18 cellular contexts compared by ENCODE assay signal in genomic region chr12:131279281-131279921, GRCh38.
DNase-seq lines count a peak whose midpoint lies in the region; ATAC-seq, FAIRE-seq and TF ChIP-seq lines count a peak whose summit lies in the region.
"Had no signal": no experiment of that assay in that cellular context is flagged by ENCODE, and none has a peak within 500 bp of the region (broad histone marks: within the 10 kb centered on the region; RNA-seq: fewer than 3 reads in every experiment).

No MANE protein-coding gene starts in this region.

- peaks cover 0 to 22% (median 10%) of the 10 kb centered on the region in 7 donors for H3K27me3 ChIP-seq in heart right ventricle
- no peaks in the 10 kb centered on the region for H3K27me3 ChIP-seq in dorsolateral prefrontal cortex
- no peaks in the 10 kb centered on the region for H3K27me3 ChIP-seq in osteoblast (ENCODE audit: insufficient read depth, low read length)
- no peaks in the 10 kb centered on the region for H3K27me3 ChIP-seq in upper lobe of right lung
- H3K27me3 ChIP-seq in breast epithelium = peaks cover 0 to 15% of the 10 kb centered on the region in 2 donors

- ATAC-seq in left ventricle myocardium superior = no peak
- ATAC-seq in heart right ventricle = no peak
- no peak for ATAC-seq in upper lobe of right lung
- no peak for ATAC-seq in HG03457 (IDR thresholded peaks at IDR 0.05; ENCODE audit: unreplicated experiment)

- no peaks in the 10 kb centered on the region for H4K20me1 ChIP-seq in osteoblast (ENCODE audit: insufficient read depth, low read length)

- H3K4me3 ChIP-seq in heart right ventricle = no peak overlapping the region
- no peak overlapping the region for H3K4me3 ChIP-seq in dorsolateral prefrontal cortex
- no peak overlapping the region for H3K4me3 ChIP-seq in osteoblast (ENCODE audit: insufficient read depth, low read length)
- no peak overlapping the region for H3K4me3 ChIP-seq in upper lobe of right lung
- no peak overlapping the region for H3K4me3 ChIP-seq in breast epithelium

- no peak for TF ChIP-seq POLR2A in breast epithelium (IDR thresholded peaks at IDR 0.05)
- TF ChIP-seq POLR2A in H54 (IDR thresholded peaks at IDR 0.05; ENCODE audit: low read depth, low read length) = no peak

- WGBS in heart right ventricle, 2 donors = 54 to 66% methylated on average over 13 of the region's 13 CpGs

- TF ChIP-seq CTCF in heart right ventricle (IDR thresholded peaks at IDR 0.05) = no peak
- TF ChIP-seq CTCF in dorsolateral prefrontal cortex (IDR thresholded peaks at IDR 0.05 in 54 of 56, conservative IDR thresholded peaks at IDR 0.05 in 2 of 56; ENCODE audit: low read depth in 1 of 56, partially characterized antibody in 56 of 56) = no peak
- TF ChIP-seq CTCF in osteoblast (IDR thresholded peaks at IDR 0.05; ENCODE audit: extremely low read depth, low read depth, low read length) = no peak
- no peak for TF ChIP-seq CTCF in upper lobe of right lung (IDR thresholded peaks at IDR 0.05)
- TF ChIP-seq CTCF in breast epithelium (IDR thresholded peaks at IDR 0.05) = no peak

- no peaks in the 10 kb centered on the region for H3K79me2 ChIP-seq in osteoblast (ENCODE audit: insufficient read depth, low read length)

- no peak overlapping the region for H3K4me2 ChIP-seq in osteoblast (ENCODE audit: insufficient read depth, low read length)
- H3K4me2 ChIP-seq: KMS-11 had no signal

- no peaks in the 10 kb centered on the region for H3K9me3 ChIP-seq in heart right ventricle
- H3K9me3 ChIP-seq in osteoblast (ENCODE audit: low read depth, low read length) = no peaks in the 10 kb centered on the region
- H3K9me3 ChIP-seq in upper lobe of right lung = no peaks in the 10 kb centered on the region
- H3K9me3 ChIP-seq in breast epithelium = no peaks in the 10 kb centered on the region
- H3K9me3 ChIP-seq: Caco-2 had no signal

- DNase-seq in left ventricle myocardium superior (peak; percentile 15), heart right ventricle (no peak), dorsolateral prefrontal cortex (peak in 7 of 10 donors; percentile 10 to 31 (median 21)), osteoblast (ENCODE audit: insufficient read length, low spot score, missing footprints) (peak; percentile 32), upper lobe of right lung (peak; percentile 56), breast epithelium (ENCODE audit: low spot score in 2 of 2) (no peak), H54 (ENCODE audit: insufficient read length, low spot score) (no peak)
- DNase-seq: CD4-positive, CD25-positive, alpha-beta regulatory T cell; DMS153; GOT3; HFFc6; NCI-H146; NCI-H2081 treated with DMSO at 0.1 percent for 48 hours; NCI-H524; SHP77 treated with DMSO at 0.1 percent for 48 hours had no signal

- H3K4me1 ChIP-seq in heart right ventricle = no peaks in the 10 kb centered on the region
- H3K4me1 ChIP-seq in osteoblast (ENCODE audit: insufficient read depth, low read length) = no peaks in the 10 kb centered on the region
- no peaks in the 10 kb centered on the region for H3K4me1 ChIP-seq in upper lobe of right lung
- no peaks in the 10 kb centered on the region for H3K4me1 ChIP-seq in breast epithelium
- H3K4me1 ChIP-seq: Caco-2 had no signal

- H3K27ac ChIP-seq in heart right ventricle (no peak overlapping the region), dorsolateral prefrontal cortex (no peak overlapping the region), osteoblast (ENCODE audit: low read depth, low read length) (no peak overlapping the region), upper lobe of right lung (no peak overlapping the region), breast epithelium (no peak overlapping the region)
- H3K27ac ChIP-seq: KMS-11 had no signal

- no peaks in the 10 kb centered on the region for H3K36me3 ChIP-seq in heart right ventricle
- H3K36me3 ChIP-seq in osteoblast (ENCODE audit: insufficient read depth, low read length) = no peaks in the 10 kb centered on the region
- no peaks in the 10 kb centered on the region for H3K36me3 ChIP-seq in upper lobe of right lung
- H3K36me3 ChIP-seq in breast epithelium = no peaks in the 10 kb centered on the region

- intact Hi-C loops in left ventricle myocardium superior (cut with micrococcal nuclease) = no loop called here
- intact Hi-C loops in heart right ventricle (cut with DNase I) = loop anchor here in 1 of 10 donors (10.0 kb wide), 1 partner anchor 125 kb away; no protein-coding TSS in a partner anchor
- intact Hi-C loops in dorsolateral prefrontal cortex (cut with DNase I) = no loop called here
- intact Hi-C loops in upper lobe of right lung (cut with DNase I) = no loop called here
- intact Hi-C loops in breast epithelium (cut with DNase I; ENCODE audit: low total_unique reads) = no loop called here

- FAIRE-seq in H54 (lab: Jason Lieb, UNC) = no peak

- H2AFZ ChIP-seq in osteoblast (ENCODE audit: low read length) = no peak overlapping the region

Comparison
In these comparisons a context has a peak if more than half of its experiments do, and no peak if none do; other contexts are left out.
1. DNase-seq: peak in left ventricle myocardium superior (single experiment), dorsolateral prefrontal cortex (7 of 10), osteoblast (single experiment) and upper lobe of right lung (single experiment); none in heart right ventricle (0 of 2), breast epithelium (0 of 2) and H54 (single experiment).